Comparison of ENCODE assay signal across 8 cellular contexts in the genomic region with DNA sequence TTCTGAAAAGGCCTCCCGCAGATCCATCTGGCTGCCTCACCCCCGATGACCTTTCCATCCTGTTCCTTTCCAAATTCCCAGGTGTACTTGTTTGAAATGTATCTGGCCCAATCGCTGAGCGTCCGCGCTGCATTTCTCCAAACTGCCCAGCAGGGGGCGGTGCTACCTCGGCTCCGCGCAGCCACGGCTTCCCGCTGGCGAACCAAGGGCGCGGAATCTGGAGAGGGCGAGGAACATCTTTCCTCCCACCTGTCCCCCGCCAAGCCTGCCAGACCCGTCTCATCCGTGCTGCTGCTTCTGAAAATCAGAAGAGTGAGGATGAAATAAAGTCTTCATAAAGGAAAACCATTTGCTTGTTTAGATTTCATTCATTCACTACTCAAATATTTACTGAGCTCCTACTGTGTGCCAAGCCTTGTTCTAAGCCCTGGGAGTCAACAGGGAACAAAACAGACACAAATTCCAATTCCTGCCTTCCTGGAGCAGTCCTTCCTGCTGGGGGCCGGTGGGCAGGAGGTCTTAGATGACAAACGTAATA. TPM values are rescaled to one million over a fixed set of nuclear protein-coding genes. Genes with fewer than 3 reads are reported as not detected.
A peak's percentile ranks its signal among the peaks of the same experiment; 100 is the strongest.
DNase-seq lines count a peak whose midpoint lies in the region; ATAC-seq, FAIRE-seq and TF ChIP-seq lines count a peak whose summit lies in the region.

No MANE protein-coding gene starts in this region.

- H3K56ac ChIP-seq in H1 (replicated peaks; ENCODE audit: insufficient read length, low read depth, low read length): no peak overlapping the region

- H2BK5ac ChIP-seq in H1 (ENCODE audit: low read depth, low read length): peak overlapping the region; percentile 40; the same call in 1 of the 2 replicates

- H3K27me3 ChIP-seq in H1 (replicated peaks in 1 of 4; ENCODE audit: control insufficient read depth in 3 of 4, extremely low read depth in 1 of 4, insufficient read depth in 3 of 4, low read length in 3 of 4): peaks cover 0 to 2% (median 0%) of the 10 kb centered on the region in 4 experiments; a peak in 3 of 7 replicates

- no peak overlapping the region for H3K14ac ChIP-seq in H1 (ENCODE audit: insufficient read length)

- peak overlapping the region; percentile 71; the same call in 1 of the 2 replicates for H2BK12ac ChIP-seq in H1 (ENCODE audit: low read depth, low read length)

- peaks cover 9% of the 10 kb centered on the region for H3K27me3 Mint-ChIP-seq in activated CD8-positive, alpha-beta T cell treated with anti-CD3 and anti-CD28 coated beads, Interleukin-2, amount 10 ng/mL, durations not matched to agents 7 days and 5 days (ENCODE audit: low read depth)
- peaks cover 25% of the 10 kb centered on the region for H3K27me3 Mint-ChIP-seq in mesothelial cell of epicardium (ENCODE audit: low read depth)

- no peak overlapping the region for H2AK5ac ChIP-seq in H1 (ENCODE audit: low read depth, low read length)

- ATAC-seq in activated CD8-positive, alpha-beta T cell treated with anti-CD3 and anti-CD28 coated beads, Interleukin-2, amount 10 ng/mL, durations not matched to agents 7 days and 5 days: peak; percentile 53
- no peak for ATAC-seq in GM18519 (IDR thresholded peaks at IDR 0.05; ENCODE audit: low FRiP score, unreplicated experiment)

- no peak overlapping the region for H2BK15ac ChIP-seq in H1 (ENCODE audit: low read length)

- no peaks in the 10 kb centered on the region for H3K9me3 ChIP-seq in H1 (ENCODE audit: insufficient read depth in 2 of 2, low read depth in 1 of 2, low read length in 1 of 2)

- H3K4me1 ChIP-seq in H1 (replicated peaks in 1 of 4; ENCODE audit: control insufficient read depth in 3 of 4, insufficient read depth in 4 of 4, low read length in 3 of 4): peaks cover 1 to 19% (median 10%) of the 10 kb centered on the region in 4 experiments; a peak in 6 of 7 replicates

- H3K36me3 ChIP-seq in H1 (ENCODE audit: control insufficient read depth in 2 of 4, insufficient read depth in 4 of 4, low read length in 3 of 4): no peaks in the 10 kb centered on the region

- H2BK20ac ChIP-seq in H1 (ENCODE audit: low read length): no peak overlapping the region

- peaks cover 7% of the 10 kb centered on the region for H3K4me1 Mint-ChIP-seq in activated CD8-positive, alpha-beta T cell treated with anti-CD3 and anti-CD28 coated beads, Interleukin-2, amount 10 ng/mL, durations not matched to agents 7 days and 5 days (ENCODE audit: low read depth)
- peaks cover 4% of the 10 kb centered on the region for H3K4me1 Mint-ChIP-seq in mesothelial cell of epicardium

- peak overlapping the region; percentile 71 for H4K5ac ChIP-seq in H1 (ENCODE audit: insufficient read length, low read depth, low read length)

- CTCF ChIA-PET in activated CD8-positive, alpha-beta T cell treated with anti-CD3 and anti-CD28 coated beads, Interleukin-2, amount 10 ng/mL, durations not matched to agents 7 days and 5 days (lab: Charles Lee): interaction anchor here (0.7 to 1.1 kb wide), 9 partner anchors 9 to 1650 kb away, joined by 3 to 7 read pairs (median 3); no protein-coding TSS in a partner anchor
- CTCF ChIA-PET in H1 (lab: Charles Lee; ENCODE audit: partially characterized antibody): interaction anchor here (0.5 to 2.2 kb wide), 19 partner anchors 9 to 1351 kb away, joined by 3 to 7 read pairs (median 3); no protein-coding TSS in a partner anchor

- peaks cover 0 to 6% of the 10 kb centered on the region in 2 experiments for H4K20me1 ChIP-seq in H1 (replicated peaks in 1 of 2; ENCODE audit: control insufficient read depth in 1 of 2, insufficient read depth in 2 of 2, low read length in 2 of 2)

- 1% methylated on average over 21 of the region's 21 CpGs; no CpG with 5 or more reads in 1 of the 2 experiments for WGBS in H1 (ENCODE audit: extremely low coverage in 1 of 2, insufficient coverage in 1 of 2, insufficient read length in 1 of 2, insufficient replicate concordance in 2 of 2, low coverage in 1 of 2, low lambda C conversion rate in 2 of 2, missing lambda C conversion rate in 1 of 2), 2 experiments

- H4K8ac ChIP-seq in H1 (ENCODE audit: extremely low read depth, insufficient read depth, low read length): no peak overlapping the region; the same call in 1 of the 2 replicates

- H3K4me2 ChIP-seq in H1 (ENCODE audit: insufficient read depth in 1 of 2, low read depth in 2 of 2, low read length in 2 of 2): peak overlapping the region; percentile 71 to 79

- peak; percentile 47 for DNase-seq in GM12892 (ENCODE audit: insufficient read length)
- DNase-seq in NCI-H460 (ENCODE audit: extremely low read depth, low read depth): peak; percentile 28
- peak; percentile 58 for DNase-seq in activated CD8-positive, alpha-beta T cell treated with anti-CD3 and anti-CD28 coated beads, Interleukin-2, amount 10 ng/mL, durations not matched to agents 7 days and 5 days
- DNase-seq in H1 (ENCODE audit: low read depth in 1 of 2, low spot score in 2 of 2): peak; percentile 89 to 95
- DNase-seq in mesothelial cell of epicardium (ENCODE audit: low spot score in 2 of 2, unreplicated experiment in 2 of 2): peak; percentile 46 to 85
- peak; percentile 5 to 15 for DNase-seq in stimulated activated CD8-positive, alpha-beta memory T cell treated with anti-CD3 and anti-CD28 coated beads, Interleukin-7, amount 100 ng/mL, for 48 hours (ENCODE audit: extremely low read depth in 1 of 2, low read depth in 1 of 2)

- TF ChIP-seq EP300 in H1 (IDR thresholded peaks at IDR 0.05; ENCODE audit: borderline replicate concordance in 1 of 2, low read depth in 2 of 2, low read length in 2 of 2): 0 out of 3 replicates have a peak, but pooled peaks of 1 of the 2 experiments have one; percentile 43

- H3K4ac ChIP-seq in H1 (replicated peaks; ENCODE audit: insufficient read length, low read depth, low read length): no peak overlapping the region

- peak overlapping the region; percentile 2 to 57 (median 12); a peak in 5 of 8 replicates for H3K4me3 ChIP-seq in H1 (ENCODE audit: extremely low read depth in 1 of 4, insufficient read depth in 2 of 4, low read depth in 3 of 4, low read length in 4 of 4)

- peak overlapping the region; percentile 25 for H4K91ac ChIP-seq in H1 (replicated peaks; ENCODE audit: insufficient read length, low read length)

- H2AFZ ChIP-seq in H1 (ENCODE audit: low read length): no peak overlapping the region

- H3K79me1 ChIP-seq in H1 (ENCODE audit: low read depth, low read length): no peaks in the 10 kb centered on the region

- no peak overlapping the region for H3K23ac ChIP-seq in H1 (ENCODE audit: insufficient read length)

- H3K36me3 Mint-ChIP-seq in activated CD8-positive, alpha-beta T cell treated with anti-CD3 and anti-CD28 coated beads, Interleukin-2, amount 10 ng/mL, durations not matched to agents 7 days and 5 days (ENCODE audit: low read depth): no peaks in the 10 kb centered on the region
- no peaks in the 10 kb centered on the region for H3K36me3 Mint-ChIP-seq in mesothelial cell of epicardium

- no peak overlapping the region for H3K27ac Mint-ChIP-seq in activated CD8-positive, alpha-beta T cell treated with anti-CD3 and anti-CD28 coated beads, Interleukin-2, amount 10 ng/mL, durations not matched to agents 7 days and 5 days
- H3K27ac Mint-ChIP-seq in mesothelial cell of epicardium: no peak overlapping the region

- H3K9me3 Mint-ChIP-seq in activated CD8-positive, alpha-beta T cell treated with anti-CD3 and anti-CD28 coated beads, Interleukin-2, amount 10 ng/mL, durations not matched to agents 7 days and 5 days (ENCODE audit: insufficient read depth): no peaks in the 10 kb centered on the region
- no peaks in the 10 kb centered on the region for H3K9me3 Mint-ChIP-seq in mesothelial cell of epicardium

- no peak overlapping the region for H2BK120ac ChIP-seq in H1 (replicated peaks; ENCODE audit: low read depth, low read length)

- H3K27ac ChIP-seq in 22Rv1 (no peak overlapping the region), H1 (ENCODE audit: low read depth, low read length) (peak overlapping the region; percentile 76; the same call in 1 of the 2 replicates)

- H3K18ac ChIP-seq in H1 (ENCODE audit: extremely low read depth, low read length): no peak overlapping the region

- H3K9ac ChIP-seq in H1 (replicated peaks in 1 of 4; ENCODE audit: extremely low read depth in 1 of 4, low read depth in 3 of 4, low read length in 3 of 4): no peak overlapping the region

- H3K23me2 ChIP-seq in H1 (ENCODE audit: low read depth, low read length): no peaks in the 10 kb centered on the region

- TF ChIP-seq POLR2A in GM12892 (IDR thresholded peaks at IDR 0.05; ENCODE audit: low read depth, low read length) (no peak), H1 (IDR thresholded peaks at IDR 0.05; ENCODE audit: control extremely low read depth in 1 of 2, low read depth in 2 of 2, low read length in 2 of 2) (no peak)

- H3K4me3 Mint-ChIP-seq in activated CD8-positive, alpha-beta T cell treated with anti-CD3 and anti-CD28 coated beads, Interleukin-2, amount 10 ng/mL, durations not matched to agents 7 days and 5 days: no peak overlapping the region
- no peak overlapping the region for H3K4me3 Mint-ChIP-seq in mesothelial cell of epicardium

- POLR2A ChIA-PET in activated CD8-positive, alpha-beta T cell treated with anti-CD3 and anti-CD28 coated beads, Interleukin-2, amount 10 ng/mL, durations not matched to agents 7 days and 5 days (lab: Charles Lee): no interaction called here
- POLR2A ChIA-PET in H1 (lab: Charles Lee; ENCODE audit: partially characterized antibody): interaction anchor here (0.7 to 3.6 kb wide), 13 partner anchors 8 to 470 kb away, joined by 3 to 24 read pairs (median 4); no protein-coding TSS in a partner anchor

- TF ChIP-seq CTCF in 22Rv1 (IDR thresholded peaks at IDR 0.05) (peak; percentile 100), H1 (IDR thresholded peaks at IDR 0.05; ENCODE audit: control extremely low read depth in 1 of 3, insufficient read depth in 1 of 3, low read depth in 1 of 3, low read length in 3 of 3) (peak; percentile 80 to 91 (median 88)), mesothelial cell of epicardium (IDR thresholded peaks at IDR 0.05; ENCODE audit: unreplicated experiment) (peak; percentile 98)

- FAIRE-seq in GM12892 (lab: Jason Lieb, UNC): peak; percentile 93
- FAIRE-seq in H1 (lab: Jason Lieb, UNC): peak; percentile 98

- TF ChIP-seq RAD21 in H1 (IDR thresholded peaks at IDR 0.05 in 1 of 2, conservative IDR thresholded peaks at IDR 0.05 in 1 of 2; ENCODE audit: low read depth in 2 of 2, low read length in 2 of 2): peak; percentile 78 to 79

- peaks cover 0 to 2% of the 10 kb centered on the region in 2 experiments; a peak in 1 of 4 replicates for H3K79me2 ChIP-seq in H1 (ENCODE audit: control insufficient read depth in 1 of 2, insufficient read depth in 2 of 2, low read length in 2 of 2)

RNA-seq across cellular contexts. Expression of gene MYL2, which starts 16.8 kb away (rescaled TPM):
- polyA plus RNA-seq in GM12892 (2012; ENCODE audit: missing spikeins): 0.85 TPM
- not detected in 2 replicates for total RNA-seq in NCI-H460 (2014; rRNA removed; shearing (Covaris generic))
- not detected in 2 replicates for polyA plus RNA-seq in NCI-H460 (2014; cell fraction: nucleus; rRNA removed)
- not detected for total RNA-seq in activated CD8-positive, alpha-beta T cell treated with anti-CD3 and anti-CD28 coated beads, Interleukin-2, amount 10 ng/mL, durations not matched to agents 7 days and 5 days
- total RNA-seq in H1 (2021; fragmentation: NEBNext Ultra II Directional; extraction: Animal tissue kit (Norgen Biotek cat#: 25700)): not detected in 2 replicates
- polyA plus RNA-seq in H1 (2011; rRNA removed): not detected in 2 replicates
- polyA plus RNA-seq in H1 (2011; cell fraction: cytosol; rRNA removed): not detected
- not detected for polyA plus RNA-seq in H1 (2011; cell fraction: nucleus; rRNA removed)
- not detected in 4 replicates for polyA plus RNA-seq in H1 (2012, experiment 1 of 2)
- not detected for polyA plus RNA-seq in H1 (2012, experiment 2 of 2)
- polyA plus RNA-seq in H1 (2013, experiment 1 of 2): 0.26 TPM
- polyA plus RNA-seq in H1 (2013, experiment 2 of 2): 0.18 TPM
- not detected in 2 replicates for polyA minus RNA-seq in H1 (2011; rRNA and poly(A)+ RNA removed)
- polyA minus RNA-seq in H1 (2011; cell fraction: cytosol; rRNA and poly(A)+ RNA removed): not detected
- not detected for polyA minus RNA-seq in H1 (2011; cell fraction: nucleus; rRNA and poly(A)+ RNA removed)
- total RNA-seq in mesothelial cell of epicardium: not detected in 3 replicates

Comparison
In these comparisons a context has a peak if more than half of its experiments do, and no peak if none do; other contexts are left out.
1. DNase-seq: peak in every context shown above with its lines; median percentile 92 in H1; 66 in mesothelial cell of epicardium; 58 in activated CD8-positive, alpha-beta T cell treated with anti-CD3 and anti-CD28 coated beads, Interleukin-2, amount 10 ng/mL, durations not matched to agents 7 days and 5 days; 47 in GM12892; 28 in NCI-H460; 10 in stimulated activated CD8-positive, alpha-beta memory T cell treated with anti-CD3 and anti-CD28 coated beads, Interleukin-7, amount 100 ng/mL, for 48 hours.